28 cellular contexts compared by ENCODE assay signal in the genomic region with DNA sequence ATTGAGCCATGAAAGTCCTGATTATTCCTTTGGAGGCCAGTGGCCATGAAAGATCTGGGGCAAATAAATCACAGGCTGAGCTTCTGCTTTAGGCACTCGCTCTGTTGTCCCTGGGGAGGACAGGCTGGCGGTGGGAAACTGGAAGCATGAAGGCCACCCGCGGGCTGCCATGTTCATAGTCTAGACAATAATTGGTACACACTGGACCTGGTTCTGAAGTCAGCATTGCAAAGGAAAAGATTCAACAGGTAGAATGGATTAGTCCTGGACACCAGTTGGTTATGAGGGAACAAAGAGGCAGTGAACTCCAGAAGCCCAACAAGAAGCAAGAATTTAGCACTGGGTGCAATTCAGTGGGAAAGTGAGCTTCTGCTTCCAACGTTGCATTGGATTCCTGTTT.
"Had no signal": no experiment of that assay in that cellular context is flagged by ENCODE, and none has a peak within 500 bp of the region (broad histone marks: within the 10 kb centered on the region; RNA-seq: fewer than 3 reads in every experiment).

No MANE protein-coding gene starts in this region.

- ATAC-seq: activated CD4-positive, alpha-beta T cell treated with anti-CD3 and anti-CD28 coated beads for 36 hours; activated CD4-positive, CD25-positive, alpha-beta regulatory T cell treated with anti-CD3 and anti-CD28 coated beads, Interleukin-2, amount 50 U/mL, for 24 hours; activated CD8-positive, alpha-beta memory T cell treated with anti-CD3 and anti-CD28 coated beads, Interleukin-2, amount 10 ng/mL, durations not matched to agents 7 days and 5 days; activated CD8-positive, alpha-beta T cell treated with anti-CD3 and anti-CD28 coated beads, Interleukin-2, amount 10 ng/mL, durations not matched to agents 7 days and 5 days; activated naive CD8-positive, alpha-beta T cell treated with anti-CD3 and anti-CD28 coated beads, Interleukin-2, amount 50 U/mL, for 24 hours; WTC11 had no signal

- DNase-seq: activated CD4-positive, alpha-beta memory T cell treated with anti-CD3 and anti-CD28 coated beads, Interleukin-2, amount 10 ng/mL, durations not matched to agents 7 days and 5 days; activated CD4-positive, alpha-beta T cell treated with anti-CD3 and anti-CD28 coated beads for 1 hour; activated CD4-positive, alpha-beta T cell treated with anti-CD3 and anti-CD28 coated beads for 36 hours; activated CD4-positive, alpha-beta T cell treated with anti-CD3 and anti-CD28 coated beads for 48 hours; activated CD4-positive, alpha-beta T cell treated with anti-CD3 and anti-CD28 coated beads, Interleukin-2, amount 10 ng/mL, durations not matched to agents 7 days and 5 days; activated CD4-positive, alpha-beta T cell treated with anti-CD3 and anti-CD28 coated beads, Interleukin-2, amount 50 U/mL, for 48 hours; activated CD4-positive, CD25-positive, alpha-beta regulatory T cell; activated CD8-positive, alpha-beta memory T cell treated with anti-CD3 and anti-CD28 coated beads for 24 hours; activated CD8-positive, alpha-beta memory T cell treated with anti-CD3 and anti-CD28 coated beads, Interleukin-2, amount 10 ng/mL, durations not matched to agents 7 days and 5 days; activated CD8-positive, alpha-beta memory T cell treated with anti-CD3 and anti-CD28 coated beads, Interleukin-2, amount 50 U/mL, for 48 hours; activated CD8-positive, alpha-beta T cell treated with anti-CD3 and anti-CD28 coated beads, Interleukin-2, amount 10 ng/mL, durations not matched to agents 7 days and 5 days; activated gamma-delta T cell; activated naive CD4-positive, alpha-beta T cell treated with anti-CD3 and anti-CD28 coated beads, Interleukin-2, amount 10 ng/mL, durations not matched to agents 7 days and 5 days; activated naive CD4-positive, alpha-beta T cell treated with Interleukin-2 at 50 U/mL for 16 hours; activated naive CD8-positive, alpha-beta T cell treated with anti-CD3 and anti-CD28 coated beads, Interleukin-2, amount 10 ng/mL, durations not matched to agents 7 days and 5 days; activated naive CD8-positive, alpha-beta T cell treated with anti-CD3 and anti-CD28 coated beads, Interleukin-2, amount 50 U/mL, for 24 hours; activated T-cell treated with anti-CD3 and anti-CD28 coated beads, Interleukin-2, amount 50 U/mL, for 24 hours; activated T-cell treated with anti-CD3 and anti-CD28 coated beads, Interleukin-2, amount 50 U/mL, for 48 hours; amygdala; anterior cingulate cortex; caudate nucleus; cerebellar nuclear complex; T-helper 1 cell; T-helper 2 cell; T-helper 9 cell; WERI-Rb-1 had no signal
